Comparison of ENCODE assay signal across 1 cellular context in the genomic region with DNA sequence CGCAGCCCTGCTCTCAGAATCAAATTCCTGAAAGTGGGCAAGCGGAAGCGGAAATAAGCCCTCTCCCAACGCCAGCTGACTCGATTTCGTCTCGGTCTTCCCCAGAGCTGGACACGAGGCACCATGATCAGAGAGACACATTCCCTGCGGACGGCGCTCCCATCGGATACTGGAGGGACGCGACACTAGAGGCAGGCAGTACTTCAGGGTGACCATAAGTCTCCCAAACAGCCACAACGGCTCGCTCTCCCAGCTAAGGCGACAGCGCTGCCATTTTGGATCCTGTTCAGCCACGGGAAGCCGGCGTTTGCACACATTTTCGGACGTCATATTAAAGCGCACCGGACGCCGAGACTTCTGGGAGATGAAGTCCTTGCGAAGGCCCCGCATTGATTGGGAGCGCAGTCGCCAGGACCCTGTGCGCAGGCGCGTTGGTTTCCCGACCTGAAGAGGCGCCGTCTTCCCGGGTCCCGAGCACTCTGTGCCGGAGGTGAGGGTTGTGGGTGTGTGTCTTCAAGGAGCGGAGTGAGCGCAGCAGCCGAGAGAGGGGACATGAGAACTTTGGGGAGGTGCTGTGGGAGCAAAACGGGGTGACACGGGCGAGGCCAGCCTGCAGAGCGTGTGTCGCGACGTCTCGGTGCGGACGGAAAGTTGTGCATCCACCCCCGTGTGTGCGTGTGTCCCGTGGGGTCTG.
TF ChIP-seq lines count a peak whose summit lies in the region.

ZNF2 (plus strand) TSS at position 439 of the 694 bp plus-strand sequence. CDS start 10,418 bp downstream, outside the sequence.

TF ChIP-seq in K562, 482 proteins besides CTCF, POLR2A, EP300 and RAD21 (continued from another document and continues in another):
- TF ChIP-seq KLF10 (CRISPR knock-in tag; IDR thresholded peaks at IDR 0.05) = no peak
- no peak for TF ChIP-seq RBM14 (IDR thresholded peaks at IDR 0.05; ENCODE audit: borderline replicate concordance, insufficient read depth, low read depth, low read length)
- TF ChIP-seq ILF3 (IDR thresholded peaks at IDR 0.05; ENCODE audit: borderline replicate concordance) = no peak
- TF ChIP-seq EP400 (IDR thresholded peaks at IDR 0.05) = peak; percentile 97
- TF ChIP-seq KLF1 (tag; IDR thresholded peaks at IDR 0.05) = no peak
- no peak for TF ChIP-seq ZNF592 (IDR thresholded peaks at IDR 0.05)
- peak; percentile 73; the same call in 1 of the 2 replicates for TF ChIP-seq ZNF584 (CRISPR knock-in tag; IDR thresholded peaks at IDR 0.05; ENCODE audit: low read depth)
- no peak for TF ChIP-seq NFIX (CRISPR knock-in tag; IDR thresholded peaks at IDR 0.05; ENCODE audit: low read depth)
- TF ChIP-seq MEF2A (IDR thresholded peaks at IDR 0.05; ENCODE audit: control insufficient read depth, low read depth, low read length) = no peak
- no peak for TF ChIP-seq ZNF76 (CRISPR knock-in tag; IDR thresholded peaks at IDR 0.05; ENCODE audit: borderline replicate concordance)
- no peak for TF ChIP-seq ZNF324 (CRISPR knock-in tag; IDR thresholded peaks at IDR 0.05)
- TF ChIP-seq, protein P1, sequence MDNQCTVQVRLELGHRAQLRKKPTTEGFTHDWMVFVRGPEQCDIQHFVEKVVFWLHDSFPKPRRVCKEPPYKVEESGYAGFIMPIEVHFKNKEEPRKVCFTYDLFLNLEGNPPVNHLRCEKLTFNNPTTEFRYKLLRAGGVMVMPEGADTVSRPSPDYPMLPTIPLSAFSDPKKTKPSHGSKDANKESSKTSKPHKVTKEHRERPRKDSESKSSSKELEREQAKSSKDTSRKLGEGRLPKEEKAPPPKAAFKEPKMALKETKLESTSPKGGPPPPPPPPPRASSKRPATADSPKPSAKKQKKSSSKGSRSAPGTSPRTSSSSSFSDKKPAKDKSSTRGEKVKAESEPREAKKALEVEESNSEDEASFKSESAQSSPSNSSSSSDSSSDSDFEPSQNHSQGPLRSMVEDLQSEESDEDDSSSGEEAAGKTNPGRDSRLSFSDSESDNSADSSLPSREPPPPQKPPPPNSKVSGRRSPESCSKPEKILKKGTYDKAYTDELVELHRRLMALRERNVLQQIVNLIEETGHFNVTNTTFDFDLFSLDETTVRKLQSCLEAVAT (IDR thresholded peaks at IDR 0.05) = no peak
- TF ChIP-seq FOSL1 (tag; conservative IDR thresholded peaks at IDR 0.05) = peak; percentile 29; the same call in 1 of the 2 replicates
- no peak for TF ChIP-seq ZNF717 (CRISPR knock-in tag; IDR thresholded peaks at IDR 0.05)
- no peak for TF ChIP-seq TFAM (CRISPR knock-in tag; conservative IDR thresholded peaks at IDR 0.05)
- TF ChIP-seq HDGF (IDR thresholded peaks at IDR 0.05) = 0 out of 2 replicates have a peak, but pooled peaks have one; percentile 11
- no peak for TF ChIP-seq SP2 (IDR thresholded peaks at IDR 0.05; ENCODE audit: extremely low read depth, low read depth, low read length, poor library complexity, severe bottlenecking)
- TF ChIP-seq, protein P2, sequence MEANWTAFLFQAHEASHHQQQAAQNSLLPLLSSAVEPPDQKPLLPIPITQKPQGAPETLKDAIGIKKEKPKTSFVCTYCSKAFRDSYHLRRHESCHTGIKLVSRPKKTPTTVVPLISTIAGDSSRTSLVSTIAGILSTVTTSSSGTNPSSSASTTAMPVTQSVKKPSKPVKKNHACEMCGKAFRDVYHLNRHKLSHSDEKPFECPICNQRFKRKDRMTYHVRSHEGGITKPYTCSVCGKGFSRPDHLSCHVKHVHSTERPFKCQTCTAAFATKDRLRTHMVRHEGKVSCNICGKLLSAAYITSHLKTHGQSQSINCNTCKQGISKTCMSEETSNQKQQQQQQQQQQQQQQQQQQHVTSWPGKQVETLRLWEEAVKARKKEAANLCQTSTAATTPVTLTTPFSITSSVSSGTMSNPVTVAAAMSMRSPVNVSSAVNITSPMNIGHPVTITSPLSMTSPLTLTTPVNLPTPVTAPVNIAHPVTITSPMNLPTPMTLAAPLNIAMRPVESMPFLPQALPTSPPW (CRISPR knock-in tag; IDR thresholded peaks at IDR 0.05) = peak; percentile 52
- TF ChIP-seq PTTG1 (tag; IDR thresholded peaks at IDR 0.05; ENCODE audit: low read depth) = no peak
- TF ChIP-seq ZNF121 (CRISPR knock-in tag; conservative IDR thresholded peaks at IDR 0.05) = no peak
- no peak for TF ChIP-seq ZNF75A (CRISPR knock-in tag; IDR thresholded peaks at IDR 0.05)
- no peak for TF ChIP-seq ILK (tag; IDR thresholded peaks at IDR 0.05; ENCODE audit: borderline replicate concordance, low read depth)
- TF ChIP-seq MTA3 (IDR thresholded peaks at IDR 0.05; ENCODE audit: borderline replicate concordance) = peak; percentile 61; the same call in 1 of the 2 replicates
- TF ChIP-seq ZNF431 (CRISPR knock-in tag; IDR thresholded peaks at IDR 0.05) = no peak
- no peak for TF ChIP-seq MITF (IDR thresholded peaks at IDR 0.05)
- TF ChIP-seq FOXA3 (CRISPR knock-in tag; conservative IDR thresholded peaks at IDR 0.05 in 1 of 2, IDR thresholded peaks at IDR 0.05 in 1 of 2) = no peak
- no peak for TF ChIP-seq E2F3 (CRISPR knock-in tag; IDR thresholded peaks at IDR 0.05)
- no peak for TF ChIP-seq RBM25 (IDR thresholded peaks at IDR 0.05; ENCODE audit: low read depth, low read length, severe bottlenecking)
- TF ChIP-seq, protein P3, sequence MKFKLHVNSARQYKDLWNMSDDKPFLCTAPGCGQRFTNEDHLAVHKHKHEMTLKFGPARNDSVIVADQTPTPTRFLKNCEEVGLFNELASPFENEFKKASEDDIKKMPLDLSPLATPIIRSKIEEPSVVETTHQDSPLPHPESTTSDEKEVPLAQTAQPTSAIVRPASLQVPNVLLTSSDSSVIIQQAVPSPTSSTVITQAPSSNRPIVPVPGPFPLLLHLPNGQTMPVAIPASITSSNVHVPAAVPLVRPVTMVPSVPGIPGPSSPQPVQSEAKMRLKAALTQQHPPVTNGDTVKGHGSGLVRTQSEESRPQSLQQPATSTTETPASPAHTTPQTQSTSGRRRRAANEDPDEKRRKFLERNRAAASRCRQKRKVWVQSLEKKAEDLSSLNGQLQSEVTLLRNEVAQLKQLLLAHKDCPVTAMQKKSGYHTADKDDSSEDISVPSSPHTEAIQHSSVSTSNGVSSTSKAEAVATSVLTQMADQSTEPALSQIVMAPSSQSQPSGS (CRISPR knock-in tag; IDR thresholded peaks at IDR 0.05) = no peak
- no peak for TF ChIP-seq DMBX1 (CRISPR knock-in tag; IDR thresholded peaks at IDR 0.05; ENCODE audit: borderline replicate concordance)
- TF ChIP-seq ETV6 (IDR thresholded peaks at IDR 0.05; ENCODE audit: borderline replicate concordance in 1 of 2, low read depth in 2 of 2, low read length in 1 of 2) = no peak; a peak in 1 of 4 replicates
- no peak for TF ChIP-seq ETV6 (CRISPR knock-in tag; IDR thresholded peaks at IDR 0.05; ENCODE audit: borderline replicate concordance)
- no peak for TF ChIP-seq ZNF311 (CRISPR knock-in tag; IDR thresholded peaks at IDR 0.05)
- 0 out of 2 replicates have a peak, but pooled peaks have one; percentile 46 for TF ChIP-seq NBN (IDR thresholded peaks at IDR 0.05; ENCODE audit: low read depth)
- no peak for TF ChIP-seq CCAR2 (IDR thresholded peaks at IDR 0.05; ENCODE audit: low read depth, low read length)
- TF ChIP-seq MED1 (CRISPR knock-in tag; IDR thresholded peaks at IDR 0.05; ENCODE audit: borderline replicate concordance) = no peak
- TF ChIP-seq HDAC3 (IDR thresholded peaks at IDR 0.05; ENCODE audit: borderline replicate concordance, partially characterized antibody) = no peak
- TF ChIP-seq ZNF830 (CRISPR knock-in tag; IDR thresholded peaks at IDR 0.05) = no peak
- no peak for TF ChIP-seq CAMTA2 (CRISPR knock-in tag; conservative IDR thresholded peaks at IDR 0.05)
- no peak for TF ChIP-seq USF2 (CRISPR knock-in tag; IDR thresholded peaks at IDR 0.05)
- peak; percentile 98 for TF ChIP-seq TAF7 (tag; IDR thresholded peaks at IDR 0.05)
- TF ChIP-seq SIRT6 (IDR thresholded peaks at IDR 0.05; ENCODE audit: low read depth, low read length) = no peak
- no peak for TF ChIP-seq ZNF398 (CRISPR knock-in tag; IDR thresholded peaks at IDR 0.05)
- TF ChIP-seq TEAD4 (IDR thresholded peaks at IDR 0.05; ENCODE audit: low read length) = no peak; the same call in 1 of the 2 replicates
- TF ChIP-seq TEAD4 (CRISPR knock-in tag; IDR thresholded peaks at IDR 0.05; ENCODE audit: borderline replicate concordance) = no peak
- no peak for TF ChIP-seq BCOR (IDR thresholded peaks at IDR 0.05)
- TF ChIP-seq KDM2B (CRISPR knock-in tag; IDR thresholded peaks at IDR 0.05) = no peak
- TF ChIP-seq EWSR1 (IDR thresholded peaks at IDR 0.05; ENCODE audit: borderline replicate concordance, low read depth, partially characterized antibody) = no peak
- TF ChIP-seq, protein P4, sequence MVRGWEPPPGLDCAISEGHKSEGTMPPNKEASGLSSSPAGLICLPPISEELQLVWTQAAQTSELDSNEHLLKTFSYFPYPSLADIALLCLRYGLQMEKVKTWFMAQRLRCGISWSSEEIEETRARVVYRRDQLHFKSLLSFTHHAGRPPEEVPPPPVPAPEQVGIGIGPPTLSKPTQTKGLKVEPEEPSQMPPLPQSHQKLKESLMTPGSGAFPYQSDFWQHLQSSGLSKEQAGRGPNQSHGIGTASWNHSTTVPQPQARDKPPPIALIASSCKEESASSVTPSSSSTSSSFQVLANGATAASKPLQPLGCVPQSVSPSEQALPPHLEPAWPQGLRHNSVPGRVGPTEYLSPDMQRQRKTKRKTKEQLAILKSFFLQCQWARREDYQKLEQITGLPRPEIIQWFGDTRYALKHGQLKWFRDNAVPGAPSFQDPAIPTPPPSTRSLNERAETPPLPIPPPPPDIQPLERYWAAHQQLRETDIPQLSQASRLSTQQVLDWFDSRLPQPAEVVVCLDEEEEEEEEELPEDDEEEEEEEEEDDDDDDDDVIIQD (CRISPR knock-in tag; IDR thresholded peaks at IDR 0.05) = no peak
- TF ChIP-seq, protein P5, sequence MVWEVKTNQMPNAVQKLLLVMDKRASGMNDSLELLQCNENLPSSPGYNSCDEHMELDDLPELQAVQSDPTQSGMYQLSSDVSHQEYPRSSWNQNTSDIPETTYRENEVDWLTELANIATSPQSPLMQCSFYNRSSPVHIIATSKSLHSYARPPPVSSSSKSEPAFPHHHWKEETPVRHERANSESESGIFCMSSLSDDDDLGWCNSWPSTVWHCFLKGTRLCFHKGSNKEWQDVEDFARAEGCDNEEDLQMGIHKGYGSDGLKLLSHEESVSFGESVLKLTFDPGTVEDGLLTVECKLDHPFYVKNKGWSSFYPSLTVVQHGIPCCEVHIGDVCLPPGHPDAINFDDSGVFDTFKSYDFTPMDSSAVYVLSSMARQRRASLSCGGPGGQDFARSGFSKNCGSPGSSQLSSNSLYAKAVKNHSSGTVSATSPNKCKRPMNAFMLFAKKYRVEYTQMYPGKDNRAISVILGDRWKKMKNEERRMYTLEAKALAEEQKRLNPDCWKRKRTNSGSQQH (CRISPR knock-in tag; IDR thresholded peaks at IDR 0.05) = no peak
- TF ChIP-seq PHF21A (IDR thresholded peaks at IDR 0.05; ENCODE audit: borderline replicate concordance, low read depth) = no peak
